In the genomic region with DNA sequence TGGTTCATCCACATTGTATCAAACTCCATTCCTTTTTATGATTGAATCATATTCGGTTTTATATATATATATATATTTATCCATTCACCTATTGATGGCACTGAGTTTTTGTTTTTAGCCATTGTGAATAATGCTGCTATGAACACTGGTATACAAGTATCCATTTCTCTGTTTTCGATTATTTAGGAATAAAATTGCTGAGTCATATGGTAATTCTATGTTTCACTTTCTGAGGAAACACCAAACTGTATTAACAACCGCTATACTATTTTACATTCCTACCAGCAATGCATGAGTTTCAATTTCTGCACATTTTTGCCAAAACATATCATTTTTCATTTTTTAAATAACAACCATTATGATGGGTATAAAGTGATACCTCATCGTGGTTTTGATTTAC, we compare ENCODE assay signal across 1 cellular context.
A peak's percentile ranks its signal among the peaks of the same experiment; 100 is the strongest.
TF ChIP-seq lines count a peak whose summit lies in the region.

No MANE protein-coding gene starts in this region.

TF ChIP-seq in K562, 482 proteins besides CTCF, POLR2A, EP300 and RAD21 (continued from another document):
- TF ChIP-seq, protein P1, sequence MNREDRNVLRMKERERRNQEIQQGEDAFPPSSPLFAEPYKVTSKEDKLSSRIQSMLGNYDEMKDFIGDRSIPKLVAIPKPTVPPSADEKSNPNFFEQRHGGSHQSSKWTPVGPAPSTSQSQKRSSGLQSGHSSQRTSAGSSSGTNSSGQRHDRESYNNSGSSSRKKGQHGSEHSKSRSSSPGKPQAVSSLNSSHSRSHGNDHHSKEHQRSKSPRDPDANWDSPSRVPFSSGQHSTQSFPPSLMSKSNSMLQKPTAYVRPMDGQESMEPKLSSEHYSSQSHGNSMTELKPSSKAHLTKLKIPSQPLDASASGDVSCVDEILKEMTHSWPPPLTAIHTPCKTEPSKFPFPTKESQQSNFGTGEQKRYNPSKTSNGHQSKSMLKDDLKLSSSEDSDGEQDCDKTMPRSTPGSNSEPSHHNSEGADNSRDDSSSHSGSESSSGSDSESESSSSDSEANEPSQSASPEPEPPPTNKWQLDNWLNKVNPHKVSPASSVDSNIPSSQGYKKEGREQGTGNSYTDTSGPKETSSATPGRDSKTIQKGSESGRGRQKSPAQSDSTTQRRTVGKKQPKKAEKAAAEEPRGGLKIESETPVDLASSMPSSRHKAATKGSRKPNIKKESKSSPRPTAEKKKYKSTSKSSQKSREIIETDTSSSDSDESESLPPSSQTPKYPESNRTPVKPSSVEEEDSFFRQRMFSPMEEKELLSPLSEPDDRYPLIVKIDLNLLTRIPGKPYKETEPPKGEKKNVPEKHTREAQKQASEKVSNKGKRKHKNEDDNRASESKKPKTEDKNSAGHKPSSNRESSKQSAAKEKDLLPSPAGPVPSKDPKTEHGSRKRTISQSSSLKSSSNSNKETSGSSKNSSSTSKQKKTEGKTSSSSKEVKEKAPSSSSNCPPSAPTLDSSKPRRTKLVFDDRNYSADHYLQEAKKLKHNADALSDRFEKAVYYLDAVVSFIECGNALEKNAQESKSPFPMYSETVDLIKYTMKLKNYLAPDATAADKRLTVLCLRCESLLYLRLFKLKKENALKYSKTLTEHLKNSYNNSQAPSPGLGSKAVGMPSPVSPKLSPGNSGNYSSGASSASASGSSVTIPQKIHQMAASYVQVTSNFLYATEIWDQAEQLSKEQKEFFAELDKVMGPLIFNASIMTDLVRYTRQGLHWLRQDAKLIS (CRISPR knock-in tag; IDR thresholded peaks at IDR 0.05): no peak
- TF ChIP-seq ZNF239 (CRISPR knock-in tag; IDR thresholded peaks at IDR 0.05): no peak
- no peak for TF ChIP-seq DNMT1 (IDR thresholded peaks at IDR 0.05)
- no peak for TF ChIP-seq SAFB (IDR thresholded peaks at IDR 0.05; ENCODE audit: borderline replicate concordance, low read depth, low read length)
- TF ChIP-seq ARID2 (IDR thresholded peaks at IDR 0.05): no peak
- TF ChIP-seq SIN3B (IDR thresholded peaks at IDR 0.05; ENCODE audit: low read depth): no peak
- TF ChIP-seq, protein P2, sequence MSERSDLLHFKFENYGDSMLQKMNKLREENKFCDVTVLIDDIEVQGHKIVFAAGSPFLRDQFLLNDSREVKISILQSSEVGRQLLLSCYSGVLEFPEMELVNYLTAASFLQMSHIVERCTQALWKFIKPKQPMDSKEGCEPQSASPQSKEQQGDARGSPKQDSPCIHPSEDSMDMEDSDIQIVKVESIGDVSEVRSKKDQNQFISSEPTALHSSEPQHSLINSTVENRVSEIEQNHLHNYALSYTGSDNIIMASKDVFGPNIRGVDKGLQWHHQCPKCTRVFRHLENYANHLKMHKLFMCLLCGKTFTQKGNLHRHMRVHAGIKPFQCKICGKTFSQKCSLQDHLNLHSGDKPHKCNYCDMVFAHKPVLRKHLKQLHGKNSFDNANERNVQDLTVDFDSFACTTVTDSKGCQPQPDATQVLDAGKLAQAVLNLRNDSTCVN (CRISPR knock-in tag; IDR thresholded peaks at IDR 0.05): no peak
- TF ChIP-seq, protein P3, sequence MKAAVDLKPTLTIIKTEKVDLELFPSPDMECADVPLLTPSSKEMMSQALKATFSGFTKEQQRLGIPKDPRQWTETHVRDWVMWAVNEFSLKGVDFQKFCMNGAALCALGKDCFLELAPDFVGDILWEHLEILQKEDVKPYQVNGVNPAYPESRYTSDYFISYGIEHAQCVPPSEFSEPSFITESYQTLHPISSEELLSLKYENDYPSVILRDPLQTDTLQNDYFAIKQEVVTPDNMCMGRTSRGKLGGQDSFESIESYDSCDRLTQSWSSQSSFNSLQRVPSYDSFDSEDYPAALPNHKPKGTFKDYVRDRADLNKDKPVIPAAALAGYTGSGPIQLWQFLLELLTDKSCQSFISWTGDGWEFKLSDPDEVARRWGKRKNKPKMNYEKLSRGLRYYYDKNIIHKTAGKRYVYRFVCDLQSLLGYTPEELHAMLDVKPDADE (conservative IDR thresholded peaks at IDR 0.05; ENCODE audit: control insufficient read depth, low read depth, low read length): no peak
- no peak for TF ChIP-seq ZKSCAN1 (IDR thresholded peaks at IDR 0.05; ENCODE audit: low read depth, low read length)
- no peak for TF ChIP-seq HDAC6 (IDR thresholded peaks at IDR 0.05; ENCODE audit: low read depth, low read length)
- TF ChIP-seq, protein P4, sequence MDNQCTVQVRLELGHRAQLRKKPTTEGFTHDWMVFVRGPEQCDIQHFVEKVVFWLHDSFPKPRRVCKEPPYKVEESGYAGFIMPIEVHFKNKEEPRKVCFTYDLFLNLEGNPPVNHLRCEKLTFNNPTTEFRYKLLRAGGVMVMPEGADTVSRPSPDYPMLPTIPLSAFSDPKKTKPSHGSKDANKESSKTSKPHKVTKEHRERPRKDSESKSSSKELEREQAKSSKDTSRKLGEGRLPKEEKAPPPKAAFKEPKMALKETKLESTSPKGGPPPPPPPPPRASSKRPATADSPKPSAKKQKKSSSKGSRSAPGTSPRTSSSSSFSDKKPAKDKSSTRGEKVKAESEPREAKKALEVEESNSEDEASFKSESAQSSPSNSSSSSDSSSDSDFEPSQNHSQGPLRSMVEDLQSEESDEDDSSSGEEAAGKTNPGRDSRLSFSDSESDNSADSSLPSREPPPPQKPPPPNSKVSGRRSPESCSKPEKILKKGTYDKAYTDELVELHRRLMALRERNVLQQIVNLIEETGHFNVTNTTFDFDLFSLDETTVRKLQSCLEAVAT (IDR thresholded peaks at IDR 0.05): no peak
- no peak for TF ChIP-seq KLF16 (IDR thresholded peaks at IDR 0.05)
- TF ChIP-seq ZNF717 (CRISPR knock-in tag; IDR thresholded peaks at IDR 0.05): no peak
- TF ChIP-seq BHLHE40 (IDR thresholded peaks at IDR 0.05; ENCODE audit: low read length): no peak
- TF ChIP-seq NFE2 (IDR thresholded peaks at IDR 0.05; ENCODE audit: low read depth): 0 out of 2 replicates have a peak, but pooled peaks have one; percentile 29
- TF ChIP-seq NFE2L1 (tag; IDR thresholded peaks at IDR 0.05; ENCODE audit: borderline replicate concordance, low read depth): peak; percentile 49; the same call in 1 of the 2 replicates
- TF ChIP-seq MAFK (IDR thresholded peaks at IDR 0.05; ENCODE audit: low read length): peak; percentile 51
- TF ChIP-seq NELFE (IDR thresholded peaks at IDR 0.05; ENCODE audit: insufficient read depth, insufficient read length): no peak
- TF ChIP-seq SMAD3 (CRISPR knock-in tag; conservative IDR thresholded peaks at IDR 0.05): no peak
- no peak for TF ChIP-seq ZNF217 (CRISPR knock-in tag; IDR thresholded peaks at IDR 0.05)
- TF ChIP-seq MAFF (IDR thresholded peaks at IDR 0.05; ENCODE audit: low read length): peak; percentile 32; the same call in 1 of the 2 replicates
- TF ChIP-seq, protein P5, sequence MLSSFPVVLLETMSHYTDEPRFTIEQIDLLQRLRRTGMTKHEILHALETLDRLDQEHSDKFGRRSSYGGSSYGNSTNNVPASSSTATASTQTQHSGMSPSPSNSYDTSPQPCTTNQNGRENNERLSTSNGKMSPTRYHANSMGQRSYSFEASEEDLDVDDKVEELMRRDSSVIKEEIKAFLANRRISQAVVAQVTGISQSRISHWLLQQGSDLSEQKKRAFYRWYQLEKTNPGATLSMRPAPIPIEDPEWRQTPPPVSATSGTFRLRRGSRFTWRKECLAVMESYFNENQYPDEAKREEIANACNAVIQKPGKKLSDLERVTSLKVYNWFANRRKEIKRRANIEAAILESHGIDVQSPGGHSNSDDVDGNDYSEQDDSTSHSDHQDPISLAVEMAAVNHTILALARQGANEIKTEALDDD (IDR thresholded peaks at IDR 0.05): no peak
- peak; percentile 66 for TF ChIP-seq ZBTB17 (CRISPR knock-in tag; IDR thresholded peaks at IDR 0.05)
- no peak for TF ChIP-seq ERF (CRISPR knock-in tag; IDR thresholded peaks at IDR 0.05)
- peak; percentile 47 for TF ChIP-seq ZNF316 (IDR thresholded peaks at IDR 0.05)
- TF ChIP-seq, protein P6, sequence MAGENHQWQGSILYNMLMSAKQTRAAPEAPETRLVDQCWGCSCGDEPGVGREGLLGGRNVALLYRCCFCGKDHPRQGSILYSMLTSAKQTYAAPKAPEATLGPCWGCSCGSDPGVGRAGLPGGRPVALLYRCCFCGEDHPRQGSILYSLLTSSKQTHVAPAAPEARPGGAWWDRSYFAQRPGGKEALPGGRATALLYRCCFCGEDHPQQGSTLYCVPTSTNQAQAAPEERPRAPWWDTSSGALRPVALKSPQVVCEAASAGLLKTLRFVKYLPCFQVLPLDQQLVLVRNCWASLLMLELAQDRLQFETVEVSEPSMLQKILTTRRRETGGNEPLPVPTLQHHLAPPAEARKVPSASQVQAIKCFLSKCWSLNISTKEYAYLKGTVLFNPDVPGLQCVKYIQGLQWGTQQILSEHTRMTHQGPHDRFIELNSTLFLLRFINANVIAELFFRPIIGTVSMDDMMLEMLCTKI (IDR thresholded peaks at IDR 0.05; ENCODE audit: partially characterized antibody): no peak
- TF ChIP-seq, protein P7, sequence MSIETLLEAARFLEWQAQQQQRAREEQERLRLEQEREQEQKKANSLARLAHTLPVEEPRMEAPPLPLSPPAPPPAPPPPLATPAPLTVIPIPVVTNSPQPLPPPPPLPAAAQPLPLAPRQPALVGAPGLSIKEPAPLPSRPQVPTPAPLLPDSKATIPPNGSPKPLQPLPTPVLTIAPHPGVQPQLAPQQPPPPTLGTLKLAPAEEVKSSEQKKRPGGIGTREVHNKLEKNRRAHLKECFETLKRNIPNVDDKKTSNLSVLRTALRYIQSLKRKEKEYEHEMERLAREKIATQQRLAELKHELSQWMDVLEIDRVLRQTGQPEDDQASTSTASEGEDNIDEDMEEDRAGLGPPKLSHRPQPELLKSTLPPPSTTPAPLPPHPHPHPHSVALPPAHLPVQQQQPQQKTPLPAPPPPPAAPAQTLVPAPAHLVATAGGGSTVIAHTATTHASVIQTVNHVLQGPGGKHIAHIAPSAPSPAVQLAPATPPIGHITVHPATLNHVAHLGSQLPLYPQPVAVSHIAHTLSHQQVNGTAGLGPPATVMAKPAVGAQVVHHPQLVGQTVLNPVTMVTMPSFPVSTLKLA (conservative IDR thresholded peaks at IDR 0.05): no peak
- no peak for TF ChIP-seq ZNF263 (CRISPR knock-in tag; IDR thresholded peaks at IDR 0.05; ENCODE audit: borderline replicate concordance)
- TF ChIP-seq, protein P8, sequence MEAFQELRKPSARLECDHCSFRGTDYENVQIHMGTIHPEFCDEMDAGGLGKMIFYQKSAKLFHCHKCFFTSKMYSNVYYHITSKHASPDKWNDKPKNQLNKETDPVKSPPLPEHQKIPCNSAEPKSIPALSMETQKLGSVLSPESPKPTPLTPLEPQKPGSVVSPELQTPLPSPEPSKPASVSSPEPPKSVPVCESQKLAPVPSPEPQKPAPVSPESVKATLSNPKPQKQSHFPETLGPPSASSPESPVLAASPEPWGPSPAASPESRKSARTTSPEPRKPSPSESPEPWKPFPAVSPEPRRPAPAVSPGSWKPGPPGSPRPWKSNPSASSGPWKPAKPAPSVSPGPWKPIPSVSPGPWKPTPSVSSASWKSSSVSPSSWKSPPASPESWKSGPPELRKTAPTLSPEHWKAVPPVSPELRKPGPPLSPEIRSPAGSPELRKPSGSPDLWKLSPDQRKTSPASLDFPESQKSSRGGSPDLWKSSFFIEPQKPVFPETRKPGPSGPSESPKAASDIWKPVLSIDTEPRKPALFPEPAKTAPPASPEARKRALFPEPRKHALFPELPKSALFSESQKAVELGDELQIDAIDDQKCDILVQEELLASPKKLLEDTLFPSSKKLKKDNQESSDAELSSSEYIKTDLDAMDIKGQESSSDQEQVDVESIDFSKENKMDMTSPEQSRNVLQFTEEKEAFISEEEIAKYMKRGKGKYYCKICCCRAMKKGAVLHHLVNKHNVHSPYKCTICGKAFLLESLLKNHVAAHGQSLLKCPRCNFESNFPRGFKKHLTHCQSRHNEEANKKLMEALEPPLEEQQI (IDR thresholded peaks at IDR 0.05): no peak
- no peak for TF ChIP-seq ZNF79 (CRISPR knock-in tag; IDR thresholded peaks at IDR 0.05; ENCODE audit: low read depth)
- no peak for TF ChIP-seq ZNF586 (CRISPR knock-in tag; conservative IDR thresholded peaks at IDR 0.05)
